ENCODE assay signal across 35 cellular contexts in the genomic region with DNA sequence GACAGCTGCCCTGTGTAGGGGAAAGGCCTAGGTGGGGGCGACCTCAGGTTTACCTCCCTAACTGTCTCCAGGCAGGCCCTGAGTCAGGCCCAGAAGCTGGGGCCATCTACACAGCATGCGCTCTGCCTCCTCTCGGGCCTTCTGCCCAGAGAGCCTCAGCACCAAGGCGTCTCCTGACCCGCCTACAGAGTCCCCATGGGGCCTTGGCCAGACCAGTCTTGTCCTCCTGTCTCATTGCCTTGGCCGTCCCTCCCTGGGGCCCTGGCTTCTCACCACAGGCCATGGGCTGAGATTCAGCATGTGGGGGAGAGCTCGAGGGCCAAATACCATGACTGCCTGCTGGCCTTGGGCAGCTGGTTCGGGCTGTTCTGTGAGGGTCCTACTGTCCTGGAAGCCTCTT. TPM values are rescaled to one million over a fixed set of nuclear protein-coding genes. Genes with fewer than 3 reads are reported as not detected.
DNase-seq lines count a peak whose midpoint lies in the region; ATAC-seq and TF ChIP-seq lines count a peak whose summit lies in the region.
"Had no signal": no experiment of that assay in that cellular context is flagged by ENCODE, and none has a peak within 500 bp of the region (broad histone marks: within the 10 kb centered on the region; RNA-seq: fewer than 3 reads in every experiment).

No MANE protein-coding gene starts in this region.

- no peak overlapping the region for H3K27ac Mint-ChIP-seq in activated naive CD4-positive, alpha-beta T cell treated with anti-CD3 and anti-CD28 coated beads, Interleukin-2, amount 50 U/mL, for 72 hours
- H3K27ac Mint-ChIP-seq: activated CD8-positive, alpha-beta T cell treated with anti-CD3 and anti-CD28 coated beads, Interleukin-2, amount 10 ng/mL, durations not matched to agents 7 days and 5 days; activated naive CD4-positive, alpha-beta T cell treated with anti-CD3 and anti-CD28 coated beads, Interleukin-2, amount 50 U/mL, for 24 hours; activated T-helper 17 cell treated with anti-CD3 and anti-CD28 coated beads, Interleukin-2, amount 50 U/mL, for 72 hours; naive thymus-derived CD8-positive, alpha-beta T cell had no signal

- H3K9me3 Mint-ChIP-seq in activated naive CD4-positive, alpha-beta T cell treated with anti-CD3 and anti-CD28 coated beads, Interleukin-2, amount 50 U/mL, for 72 hours, result no peaks in the 10 kb centered on the region
- H3K9me3 Mint-ChIP-seq: activated naive CD4-positive, alpha-beta T cell treated with anti-CD3 and anti-CD28 coated beads, Interleukin-2, amount 50 U/mL, for 24 hours; activated T-helper 17 cell treated with anti-CD3 and anti-CD28 coated beads, Interleukin-2, amount 50 U/mL, for 72 hours; naive thymus-derived CD8-positive, alpha-beta T cell; stimulated activated naive CD8-positive, alpha-beta T cell treated with anti-CD3 and anti-CD28 coated beads, Interleukin-15, amount 100 ng/mL, for 72 hours had no signal

- TF ChIP-seq CTCF in heart right ventricle (IDR thresholded peaks at IDR 0.05), result no peak

- no peaks in the 10 kb centered on the region for H3K79me2 ChIP-seq in trophoblast cell (ENCODE audit: control insufficient read depth, insufficient read depth, low read length, poor library complexity)

- H2BK5ac ChIP-seq in trophoblast cell (ENCODE audit: low read depth, low read length, poor library complexity), result no peak overlapping the region

- intact Hi-C loops in Right ventricle myocardium inferior (cut with DNase I) (no loop called here), cardiac septum (cut with DNase I) (no loop called here), heart right ventricle (cut with DNase I) (loop anchor here in 2 of 10 donors (10.0 kb wide), 2 partner anchors 75 to 85 kb away; no protein-coding TSS in a partner anchor)

- no peak overlapping the region for H3K9ac ChIP-seq in trophoblast cell (ENCODE audit: low read length)

- H3K79me1 ChIP-seq in trophoblast cell (ENCODE audit: low read length), result peaks cover 4% of the 10 kb centered on the region

- no peak overlapping the region for H4K8ac ChIP-seq in trophoblast cell (ENCODE audit: low read depth, low read length)

- no peak overlapping the region for H4K12ac ChIP-seq in trophoblast cell (ENCODE audit: low read depth, low read length)

- 77 to 81% methylated on average over 8 of the region's 8 CpGs for WGBS in heart right ventricle, 2 donors
- WGBS in trophoblast cell (ENCODE audit: extremely low coverage, insufficient coverage, insufficient read length), result no CpG with 5 or more reads among the region's 8 CpGs

- no peak for DNase-seq in Right ventricle myocardium inferior (ENCODE audit: missing footprints)
- DNase-seq in cardiac septum (ENCODE audit: low spot score), result no peak
- DNase-seq in heart right ventricle, result peak; percentile 26 to 51
- peak; percentile 76 to 82 for DNase-seq in trophoblast cell
- no peak for DNase-seq in activated naive CD4-positive, alpha-beta T cell treated with anti-CD3 and anti-CD28 coated beads, Interleukin-2, amount 50 U/mL, for 72 hours (ENCODE audit: low spot score in 2 of 2)
- DNase-seq in activated CD4-positive, CD25-positive, alpha-beta regulatory T cell treated with anti-CD3 and anti-CD28 coated beads, Interleukin-2, amount 50 U/mL, for 72 hours, result no peak
- DNase-seq: 8988T; activated CD4-positive, alpha-beta T cell treated with anti-CD3 and anti-CD28 coated beads for 4 hours; activated CD8-positive, alpha-beta T cell treated with anti-CD3 and anti-CD28 coated beads, Interleukin-2, amount 10 ng/mL, durations not matched to agents 7 days and 5 days; DMS79 treated with DMSO at 0.1 percent for 48 hours; effector CD8-positive, alpha-beta T cell; foreskin fibroblast; GDM1; head of caudate nucleus; IMR-90; kidney; lower lobe of right lung; naive thymus-derived CD8-positive, alpha-beta T cell; NCI-H1048; NCI-H187; NCI-H2171; NCI-H510A; SJCRH30; stimulated activated CD4-positive, alpha-beta T cell treated with anti-CD3 and anti-CD28 coated beads, Interleukin-1b, Interleukin-23, amount 100 ng/mL, for 48 hours; stimulated activated naive CD8-positive, alpha-beta T cell treated with anti-CD3 and anti-CD28 coated beads, Interleukin-15, amount 100 ng/mL, for 72 hours; SW 1271; T-helper 9 cell had no signal

- no peak overlapping the region for H3K27ac ChIP-seq in heart right ventricle
- H3K27ac ChIP-seq in trophoblast cell (ENCODE audit: low read depth, low read length), result no peak overlapping the region
- H3K27ac ChIP-seq: coronary artery, lower lobe of right lung, SJCRH30, tibial nerve, VCaP had no signal

- H3K36me3 ChIP-seq in heart right ventricle (peaks cover 0 to 100% (median 62%) of the 10 kb centered on the region in 9 donors), trophoblast cell (ENCODE audit: control insufficient read depth in 1 of 2, insufficient read depth in 2 of 2, low read length in 2 of 2) (peaks cover 84 to 85% of the 10 kb centered on the region in 2 experiments)

- H3K23ac ChIP-seq in trophoblast cell (ENCODE audit: low read length), result no peak overlapping the region

- H3K14ac ChIP-seq in trophoblast cell (ENCODE audit: low read length), result no peak overlapping the region

- no peak overlapping the region for H2AK5ac ChIP-seq in trophoblast cell (ENCODE audit: low read length)

- H2BK120ac ChIP-seq in trophoblast cell (ENCODE audit: insufficient read depth, low read length, poor library complexity), result no peak overlapping the region

- no peaks in the 10 kb centered on the region for H3K9me3 ChIP-seq in heart right ventricle
- H3K9me3 ChIP-seq in trophoblast cell (ENCODE audit: insufficient read depth, low read depth, low read length), result peaks cover 2% of the 10 kb centered on the region
- H3K9me3 ChIP-seq: lower lobe of right lung, SJCRH30, tibial nerve had no signal

- no peak overlapping the region for H2AFZ ChIP-seq in trophoblast cell (ENCODE audit: insufficient read depth, low read length, poor library complexity)

- H3K36me3 Mint-ChIP-seq in activated naive CD4-positive, alpha-beta T cell treated with anti-CD3 and anti-CD28 coated beads, Interleukin-2, amount 50 U/mL, for 72 hours, result peaks cover 4% of the 10 kb centered on the region in 2 donors

- H3K4ac ChIP-seq in trophoblast cell (ENCODE audit: low read depth, low read length), result no peak overlapping the region

- no peak overlapping the region for H4K91ac ChIP-seq in trophoblast cell (ENCODE audit: low read depth, low read length)

- H3K4me3 ChIP-seq in heart right ventricle (no peak overlapping the region), trophoblast cell (ENCODE audit: low read depth, low read length) (no peak overlapping the region)
- H3K4me3 ChIP-seq: coronary artery, lower lobe of right lung, SJCRH30, smooth muscle cell, tibial nerve had no signal

- ATAC-seq in Right ventricle myocardium inferior, result peak; percentile 46
- peak in 6 of 8 donors; percentile 26 to 67 (median 54) for ATAC-seq in heart right ventricle
- no peak for ATAC-seq in GM21360 (IDR thresholded peaks at IDR 0.05; ENCODE audit: unreplicated experiment)
- ATAC-seq in activated naive CD4-positive, alpha-beta T cell treated with anti-CD3 and anti-CD28 coated beads, Interleukin-2, amount 50 U/mL, for 72 hours, result no peak
- ATAC-seq in GM21423 (IDR thresholded peaks at IDR 0.05; ENCODE audit: unreplicated experiment), result no peak
- ATAC-seq: activated CD8-positive, alpha-beta T cell treated with anti-CD3 and anti-CD28 coated beads, Interleukin-2, amount 10 ng/mL, durations not matched to agents 7 days and 5 days; activated T-helper 17 cell treated with anti-CD3 and anti-CD28 coated beads, Interleukin-2, amount 50 U/mL, for 72 hours; naive thymus-derived CD8-positive, alpha-beta T cell; stimulated activated naive CD8-positive, alpha-beta T cell treated with anti-CD3 and anti-CD28 coated beads, Interleukin-15, amount 100 ng/mL, for 72 hours had no signal

- H3K4me1 ChIP-seq in heart right ventricle, result peaks cover 0 to 12% (median 0%) of the 10 kb centered on the region in 9 donors
- H3K4me1 ChIP-seq in trophoblast cell (ENCODE audit: control insufficient read depth in 1 of 2, insufficient read depth in 2 of 2, low read length in 2 of 2), result peaks cover 22 to 25% of the 10 kb centered on the region in 2 experiments
- H3K4me1 ChIP-seq: lower lobe of right lung, SJCRH30 had no signal

- no peaks in the 10 kb centered on the region for H3K27me3 ChIP-seq in heart right ventricle
- no peaks in the 10 kb centered on the region for H3K27me3 ChIP-seq in trophoblast cell (ENCODE audit: insufficient read depth, low read length)
- H3K27me3 ChIP-seq: SJCRH30, tibial nerve had no signal

- H3K18ac ChIP-seq in trophoblast cell (ENCODE audit: low read length), result no peak overlapping the region

- no peak overlapping the region for H2BK12ac ChIP-seq in trophoblast cell (ENCODE audit: low read length)

- no peak overlapping the region for H3K4me2 ChIP-seq in trophoblast cell (ENCODE audit: low read length)
- H3K4me2 ChIP-seq: smooth muscle cell had no signal

RNA-seq across cellular contexts. Expression of a gene that starts 59.0 kb away (rescaled TPM):
- total RNA-seq in Right ventricle myocardium inferior, result 33.8 TPM
- total RNA-seq in cardiac septum, result 52.2 TPM
- total RNA-seq in heart right ventricle, result 10 to 100 TPM; 35.2 to 54.4 (median 42.2) TPM
- 10 to 100 TPM; 53.0 to 64.8 TPM for polyA plus RNA-seq in heart right ventricle
- 117 and 121 TPM in 2 replicates for polyA plus RNA-seq in trophoblast cell (2013)
- 10 to 100 TPM; 86.8 to 99.4 TPM for total RNA-seq in activated naive CD4-positive, alpha-beta T cell treated with anti-CD3 and anti-CD28 coated beads, Interleukin-2, amount 50 U/mL, for 72 hours

Comparison
In these comparisons a context has a peak if more than half of its experiments do, and no peak if none do; other contexts are left out.
1. DNase-seq: peak in heart right ventricle (2 of 2) and trophoblast cell (2 of 2); none in Right ventricle myocardium inferior (single experiment), cardiac septum (single experiment), activated naive CD4-positive, alpha-beta T cell treated with anti-CD3 and anti-CD28 coated beads, Interleukin-2, amount 50 U/mL, for 72 hours (0 of 2) and activated CD4-positive, CD25-positive, alpha-beta regulatory T cell treated with anti-CD3 and anti-CD28 coated beads, Interleukin-2, amount 50 U/mL, for 72 hours (single experiment).
2. ATAC-seq: peak in Right ventricle myocardium inferior (single experiment) and heart right ventricle (6 of 8); none in GM21360 (single experiment), activated naive CD4-positive, alpha-beta T cell treated with anti-CD3 and anti-CD28 coated beads, Interleukin-2, amount 50 U/mL, for 72 hours (0 of 2) and GM21423 (single experiment).